ENCODE assay signal across 22 cellular contexts in genomic region chr3:195701042-195701910, GRCh38. TPM values are rescaled to one million over a fixed set of nuclear protein-coding genes. Genes with fewer than 3 reads are reported as not detected.
A peak's percentile ranks its signal among the peaks of the same experiment; 100 is the strongest.
DNase-seq lines count a peak whose midpoint lies in the region; ATAC-seq, FAIRE-seq and TF ChIP-seq lines count a peak whose summit lies in the region.
"Had no signal": no experiment of that assay in that cellular context is flagged by ENCODE, and none has a peak within 500 bp of the region (broad histone marks: within the 10 kb centered on the region; RNA-seq: fewer than 3 reads in every experiment).

No MANE protein-coding gene starts in this region.

- no peak for FAIRE-seq in frontal cortex (lab: Jason Lieb, UNC)
- FAIRE-seq: A204.1, G401.6, GM12892, RCC 7860 had no signal

- TF ChIP-seq CTCF in RWPE2 (IDR thresholded peaks at IDR 0.05; ENCODE audit: poor library complexity, severe bottlenecking): no peak

- no peak overlapping the region for H3K4me3 ChIP-seq in RWPE2 (ENCODE audit: severe bottlenecking)
- no peak overlapping the region for H3K4me3 ChIP-seq in aorta (ENCODE audit: low read length in 2 of 2)
- H3K4me3 ChIP-seq: GM23338 had no signal

- no peak for ATAC-seq in Right ventricle myocardium superior (ENCODE audit: poor library complexity)
- peak; percentile 5; the same call in 1 of the 3 replicates for ATAC-seq in RWPE2 (ENCODE audit: low read depth)
- peak; percentile 6 for ATAC-seq in left colon
- ATAC-seq in aorta (ENCODE audit: low FRiP score): no peak
- no peak for ATAC-seq in GM19023 (IDR thresholded peaks at IDR 0.05; ENCODE audit: unreplicated experiment)
- ATAC-seq: GM23338 had no signal

- H3K36me3 ChIP-seq in RWPE2 (ENCODE audit: low read depth): no peaks in the 10 kb centered on the region
- H3K36me3 ChIP-seq in aorta (ENCODE audit: control insufficient read depth in 1 of 2, insufficient read depth in 2 of 2, low read length in 1 of 2): no peaks in the 10 kb centered on the region

- H3K27ac ChIP-seq in RWPE2 (ENCODE audit: poor library complexity, severe bottlenecking) (no peak overlapping the region), aorta (ENCODE audit: low read depth in 1 of 2, low read length in 2 of 2) (no peak overlapping the region)
- H3K27ac ChIP-seq: KMS-11 had no signal

- DNase-seq in cardiac septum (ENCODE audit: low spot score) (peak; percentile 76), Right ventricle myocardium superior (no peak), RWPE2 (ENCODE audit: low spot score) (no peak), left colon (peak in 1 of 2 donors; percentile 21), aorta (peak; percentile 53 to 66), frontal cortex (ENCODE audit: low spot score in 2 of 2) (no peak), DMS79 treated with DMSO at 0.1 percent for 48 hours (lab: John Stamatoyannopoulos, UW) (no peak)
- DNase-seq: C1 segment of cervical spinal cord, COR-L47, DMS53, NCI-H1092 treated with DMSO at 0.1 percent for 48 hours, NCI-H1694 treated with DMSO at 0.1 percent for 48 hours, NCI-H446, NCI-H82, SIG-M5 had no signal

- 69 to 72% methylated on average over 9 of the region's 9 CpGs for WGBS in aorta, 2 donors

- H3K9me3 ChIP-seq in RWPE2 (ENCODE audit: severe bottlenecking) (no peaks in the 10 kb centered on the region), aorta (ENCODE audit: control insufficient read depth, low read length) (no peaks in the 10 kb centered on the region)

- H3K27me3 ChIP-seq in RWPE2 (ENCODE audit: insufficient read depth, poor library complexity, severe bottlenecking): no peaks in the 10 kb centered on the region
- H3K27me3 ChIP-seq in aorta (ENCODE audit: control insufficient read depth in 1 of 2, insufficient read depth in 2 of 2, low read length in 1 of 2): no peaks in the 10 kb centered on the region

- intact Hi-C loops in cardiac septum (cut with DNase I): no loop called here
- intact Hi-C loops in Right ventricle myocardium superior (cut with DNase I): no loop called here
- intact Hi-C loops in left colon (cut with DNase I, micrococcal nuclease): no loop called here
- intact Hi-C loops in aorta (cut with DNase I): no loop called here

- no peaks in the 10 kb centered on the region for H3K4me1 ChIP-seq in RWPE2 (ENCODE audit: insufficient read depth, poor library complexity, severe bottlenecking)
- no peaks in the 10 kb centered on the region for H3K4me1 ChIP-seq in aorta (ENCODE audit: control insufficient read depth in 1 of 2, insufficient read depth in 2 of 2, low read length in 2 of 2)

RNA-seq across cellular contexts. Expression of gene MUC20, which starts 19.5 kb away (rescaled TPM):
- total RNA-seq in cardiac septum: 6.5 TPM
- total RNA-seq in Right ventricle myocardium superior: 5.4 TPM
- total RNA-seq in left colon: 100 to 1,000 TPM; 110 to 115 TPM
- 10 to 100 TPM in 1 of 2 donors, 1 to 10 TPM in 1; 4.5 to 17.8 TPM for total RNA-seq in aorta
- polyA plus RNA-seq in aorta: 10 to 100 TPM in 1 of 2 donors, 1 to 10 TPM in 1; 2.9 to 17.7 TPM
- 2.0 TPM for total RNA-seq in frontal cortex
- total RNA-seq: GM23338 had no signal

Comparison
In these comparisons a context has a peak if more than half of its experiments do, and no peak if none do; other contexts are left out.
1. DNase-seq: peak in cardiac septum (single experiment) and aorta (2 of 2); none in Right ventricle myocardium superior (single experiment), RWPE2 (single experiment), frontal cortex (0 of 2) and DMS79 treated with DMSO at 0.1 percent for 48 hours (single experiment).
2. ATAC-seq: peak in RWPE2 (single experiment) and left colon (single experiment); none in Right ventricle myocardium superior (single experiment), aorta (single experiment) and GM19023 (single experiment).
3. RNA of gene MUC20, which starts 19.5 kb away (total RNA-seq): 110 to 115 TPM in left colon; 4.5 to 17.8 TPM in aorta, 6.5 TPM in cardiac septum (single experiment), 5.4 TPM in Right ventricle myocardium superior (single experiment) and 2.0 TPM in frontal cortex (single experiment); every median in the first group is over 4 times any median in the second.